Comparison of ENCODE assay signal across 24 cellular contexts in genomic region chr16:59126486-59126885, GRCh38.
"Had no signal": no experiment of that assay in that cellular context is flagged by ENCODE, and none has a peak within 500 bp of the region (broad histone marks: within the 10 kb centered on the region; RNA-seq: fewer than 3 reads in every experiment).

No MANE protein-coding gene starts in this region.

- DNase-seq: colonic mucosa; effector memory CD4-positive, alpha-beta T cell; hypothalamus; immature natural killer cell; islet precursor cell; kidney glomerular epithelial cell; left ventricle myocardium superior; lower lobe of right lung; naive thymus-derived CD8-positive, alpha-beta T cell; nephron progenitor cell; nucleus accumbens; sigmoid colon; spleen; stimulated activated CD4-positive, alpha-beta T cell treated with anti-CD3 and anti-CD28 coated beads, Interleukin-4, amount 100 ng/mL, for 4 hours; stimulated activated naive CD8-positive, alpha-beta T cell treated with anti-CD3 and anti-CD28 coated beads, Interleukin-15, Interleukin-2, amounts not matched to agents 100 U/mL and 50 U/mL, for 24 hours; transverse colon; upper lobe of right lung; uterus had no signal

- ATAC-seq: left ventricle myocardium superior; lower lobe of right lung; naive thymus-derived CD8-positive, alpha-beta T cell; stimulated activated memory B cell treated with anti-CD40 and anti-IgM and Interleukin-4, amounts not matched to agents 10 μg/mL and 1 μg/mL and 100 μg/mL, for 72 hours; stimulated activated naive CD8-positive, alpha-beta T cell treated with anti-CD3 and anti-CD28 coated beads, Interleukin-15, Interleukin-2, amounts not matched to agents 100 U/mL and 50 U/mL, for 24 hours; upper lobe of right lung had no signal

- H3K4me3 ChIP-seq: colonic mucosa, esophagus muscularis mucosa, lower lobe of right lung, prostate gland, right atrium auricular region, sigmoid colon, skin epidermis, spleen, suprapubic skin, transverse colon, upper lobe of right lung, uterus had no signal
